In the genomic region with DNA sequence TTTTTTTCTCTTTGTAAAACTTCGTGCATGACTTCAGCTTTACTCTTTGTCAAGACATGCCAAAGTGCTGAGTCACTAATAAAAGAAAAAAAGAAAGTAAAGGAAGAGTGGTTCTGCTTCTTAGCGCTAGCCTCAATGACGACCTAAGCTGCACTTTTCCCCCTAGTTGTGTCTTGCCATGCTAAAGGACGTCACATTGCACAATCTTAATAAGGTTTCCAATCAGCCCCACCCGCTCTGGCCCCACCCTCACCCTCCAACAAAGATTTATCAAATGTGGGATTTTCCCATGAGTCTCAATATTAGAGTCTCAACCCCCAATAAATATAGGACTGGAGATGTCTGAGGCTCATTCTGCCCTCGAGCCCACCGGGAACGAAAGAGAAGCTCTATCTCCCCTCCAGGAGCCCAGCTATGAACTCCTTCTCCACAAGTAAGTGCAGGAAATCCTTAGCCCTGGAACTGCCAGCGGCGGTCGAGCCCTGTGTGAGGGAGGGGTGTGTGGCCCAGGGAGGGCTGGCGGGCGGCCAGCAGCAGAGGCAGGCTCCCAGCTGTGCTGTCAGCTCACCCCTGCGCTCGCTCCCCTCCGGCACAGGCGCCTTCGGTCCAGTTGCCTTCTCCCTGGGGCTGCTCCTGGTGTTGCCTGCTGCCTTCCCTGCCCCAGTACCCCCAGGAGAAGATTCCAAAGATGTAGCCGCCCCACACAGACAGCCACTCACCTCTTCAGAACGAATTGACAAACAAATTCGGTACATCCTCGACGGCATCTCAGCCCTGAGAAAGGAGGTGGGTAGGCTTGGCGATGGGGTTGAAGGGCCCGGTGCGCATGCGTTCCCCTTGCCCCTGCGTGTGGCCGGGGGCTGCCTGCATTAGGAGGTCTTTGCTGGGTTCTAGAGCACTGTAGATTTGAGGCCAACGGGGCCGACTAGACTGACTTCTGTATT, we compare ENCODE assay signal across 1 cellular context.
TF ChIP-seq lines count a peak whose summit lies in the region.

A gene (plus strand): TSS at position 352 of the 944 bp plus-strand sequence. CDS start 63 bp downstream, at position 415.

TF ChIP-seq in K562, 482 proteins besides CTCF, POLR2A, EP300 and RAD21 (continued from another document and continues in another):
- TF ChIP-seq, protein P1, sequence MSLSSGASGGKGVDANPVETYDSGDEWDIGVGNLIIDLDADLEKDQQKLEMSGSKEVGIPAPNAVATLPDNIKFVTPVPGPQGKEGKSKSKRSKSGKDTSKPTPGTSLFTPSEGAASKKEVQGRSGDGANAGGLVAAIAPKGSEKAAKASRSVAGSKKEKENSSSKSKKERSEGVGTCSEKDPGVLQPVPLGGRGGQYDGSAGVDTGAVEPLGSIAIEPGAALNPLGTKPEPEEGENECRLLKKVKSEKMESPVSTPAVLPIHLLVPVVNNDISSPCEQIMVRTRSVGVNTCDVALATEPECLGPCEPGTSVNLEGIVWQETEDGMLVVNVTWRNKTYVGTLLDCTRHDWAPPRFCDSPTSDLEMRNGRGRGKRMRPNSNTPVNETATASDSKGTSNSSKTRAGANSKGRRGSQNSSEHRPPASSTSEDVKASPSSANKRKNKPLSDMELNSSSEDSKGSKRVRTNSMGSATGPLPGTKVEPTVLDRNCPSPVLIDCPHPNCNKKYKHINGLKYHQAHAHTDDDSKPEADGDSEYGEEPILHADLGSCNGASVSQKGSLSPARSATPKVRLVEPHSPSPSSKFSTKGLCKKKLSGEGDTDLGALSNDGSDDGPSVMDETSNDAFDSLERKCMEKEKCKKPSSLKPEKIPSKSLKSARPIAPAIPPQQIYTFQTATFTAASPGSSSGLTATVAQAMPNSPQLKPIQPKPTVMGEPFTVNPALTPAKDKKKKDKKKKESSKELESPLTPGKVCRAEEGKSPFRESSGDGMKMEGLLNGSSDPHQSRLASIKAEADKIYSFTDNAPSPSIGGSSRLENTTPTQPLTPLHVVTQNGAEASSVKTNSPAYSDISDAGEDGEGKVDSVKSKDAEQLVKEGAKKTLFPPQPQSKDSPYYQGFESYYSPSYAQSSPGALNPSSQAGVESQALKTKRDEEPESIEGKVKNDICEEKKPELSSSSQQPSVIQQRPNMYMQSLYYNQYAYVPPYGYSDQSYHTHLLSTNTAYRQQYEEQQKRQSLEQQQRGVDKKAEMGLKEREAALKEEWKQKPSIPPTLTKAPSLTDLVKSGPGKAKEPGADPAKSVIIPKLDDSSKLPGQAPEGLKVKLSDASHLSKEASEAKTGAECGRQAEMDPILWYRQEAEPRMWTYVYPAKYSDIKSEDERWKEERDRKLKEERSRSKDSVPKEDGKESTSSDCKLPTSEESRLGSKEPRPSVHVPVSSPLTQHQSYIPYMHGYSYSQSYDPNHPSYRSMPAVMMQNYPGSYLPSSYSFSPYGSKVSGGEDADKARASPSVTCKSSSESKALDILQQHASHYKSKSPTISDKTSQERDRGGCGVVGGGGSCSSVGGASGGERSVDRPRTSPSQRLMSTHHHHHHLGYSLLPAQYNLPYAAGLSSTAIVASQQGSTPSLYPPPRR (CRISPR knock-in tag; IDR thresholded peaks at IDR 0.05; ENCODE audit: borderline replicate concordance), result no peak
- no peak; the same call in 1 of the 2 replicates for TF ChIP-seq DDX20 (tag; IDR thresholded peaks at IDR 0.05; ENCODE audit: low read depth)
- no peak for TF ChIP-seq KDM2B (CRISPR knock-in tag; IDR thresholded peaks at IDR 0.05)
- no peak; the same call in none of the 2 replicates for TF ChIP-seq NCOA6 (IDR thresholded peaks at IDR 0.05)
- peak; percentile 90 to 91 for TF ChIP-seq NRF1 (conservative IDR thresholded peaks at IDR 0.05 in 1 of 2, IDR thresholded peaks at IDR 0.05 in 1 of 2)
- 0 out of 2 replicates have a peak, but pooled peaks have one; percentile 37 for TF ChIP-seq SMAD4 (CRISPR knock-in tag; conservative IDR thresholded peaks at IDR 0.05)
- TF ChIP-seq SETDB1 (IDR thresholded peaks at IDR 0.05; ENCODE audit: low read length), result no peak
- TF ChIP-seq, protein P2, sequence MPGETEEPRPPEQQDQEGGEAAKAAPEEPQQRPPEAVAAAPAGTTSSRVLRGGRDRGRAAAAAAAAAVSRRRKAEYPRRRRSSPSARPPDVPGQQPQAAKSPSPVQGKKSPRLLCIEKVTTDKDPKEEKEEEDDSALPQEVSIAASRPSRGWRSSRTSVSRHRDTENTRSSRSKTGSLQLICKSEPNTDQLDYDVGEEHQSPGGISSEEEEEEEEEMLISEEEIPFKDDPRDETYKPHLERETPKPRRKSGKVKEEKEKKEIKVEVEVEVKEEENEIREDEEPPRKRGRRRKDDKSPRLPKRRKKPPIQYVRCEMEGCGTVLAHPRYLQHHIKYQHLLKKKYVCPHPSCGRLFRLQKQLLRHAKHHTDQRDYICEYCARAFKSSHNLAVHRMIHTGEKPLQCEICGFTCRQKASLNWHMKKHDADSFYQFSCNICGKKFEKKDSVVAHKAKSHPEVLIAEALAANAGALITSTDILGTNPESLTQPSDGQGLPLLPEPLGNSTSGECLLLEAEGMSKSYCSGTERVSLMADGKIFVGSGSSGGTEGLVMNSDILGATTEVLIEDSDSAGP (CRISPR knock-in tag; IDR thresholded peaks at IDR 0.05), result no peak
- TF ChIP-seq, protein P3, sequence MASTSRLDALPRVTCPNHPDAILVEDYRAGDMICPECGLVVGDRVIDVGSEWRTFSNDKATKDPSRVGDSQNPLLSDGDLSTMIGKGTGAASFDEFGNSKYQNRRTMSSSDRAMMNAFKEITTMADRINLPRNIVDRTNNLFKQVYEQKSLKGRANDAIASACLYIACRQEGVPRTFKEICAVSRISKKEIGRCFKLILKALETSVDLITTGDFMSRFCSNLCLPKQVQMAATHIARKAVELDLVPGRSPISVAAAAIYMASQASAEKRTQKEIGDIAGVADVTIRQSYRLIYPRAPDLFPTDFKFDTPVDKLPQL (IDR thresholded peaks at IDR 0.05; ENCODE audit: extremely low read depth, insufficient read length), result no peak
- TF ChIP-seq SOX6 (IDR thresholded peaks at IDR 0.05), result peak; percentile 34; the same call in 1 of the 2 replicates
- TF ChIP-seq MXI1 (IDR thresholded peaks at IDR 0.05; ENCODE audit: low read depth, low read length), result no peak
- TF ChIP-seq, protein P4, sequence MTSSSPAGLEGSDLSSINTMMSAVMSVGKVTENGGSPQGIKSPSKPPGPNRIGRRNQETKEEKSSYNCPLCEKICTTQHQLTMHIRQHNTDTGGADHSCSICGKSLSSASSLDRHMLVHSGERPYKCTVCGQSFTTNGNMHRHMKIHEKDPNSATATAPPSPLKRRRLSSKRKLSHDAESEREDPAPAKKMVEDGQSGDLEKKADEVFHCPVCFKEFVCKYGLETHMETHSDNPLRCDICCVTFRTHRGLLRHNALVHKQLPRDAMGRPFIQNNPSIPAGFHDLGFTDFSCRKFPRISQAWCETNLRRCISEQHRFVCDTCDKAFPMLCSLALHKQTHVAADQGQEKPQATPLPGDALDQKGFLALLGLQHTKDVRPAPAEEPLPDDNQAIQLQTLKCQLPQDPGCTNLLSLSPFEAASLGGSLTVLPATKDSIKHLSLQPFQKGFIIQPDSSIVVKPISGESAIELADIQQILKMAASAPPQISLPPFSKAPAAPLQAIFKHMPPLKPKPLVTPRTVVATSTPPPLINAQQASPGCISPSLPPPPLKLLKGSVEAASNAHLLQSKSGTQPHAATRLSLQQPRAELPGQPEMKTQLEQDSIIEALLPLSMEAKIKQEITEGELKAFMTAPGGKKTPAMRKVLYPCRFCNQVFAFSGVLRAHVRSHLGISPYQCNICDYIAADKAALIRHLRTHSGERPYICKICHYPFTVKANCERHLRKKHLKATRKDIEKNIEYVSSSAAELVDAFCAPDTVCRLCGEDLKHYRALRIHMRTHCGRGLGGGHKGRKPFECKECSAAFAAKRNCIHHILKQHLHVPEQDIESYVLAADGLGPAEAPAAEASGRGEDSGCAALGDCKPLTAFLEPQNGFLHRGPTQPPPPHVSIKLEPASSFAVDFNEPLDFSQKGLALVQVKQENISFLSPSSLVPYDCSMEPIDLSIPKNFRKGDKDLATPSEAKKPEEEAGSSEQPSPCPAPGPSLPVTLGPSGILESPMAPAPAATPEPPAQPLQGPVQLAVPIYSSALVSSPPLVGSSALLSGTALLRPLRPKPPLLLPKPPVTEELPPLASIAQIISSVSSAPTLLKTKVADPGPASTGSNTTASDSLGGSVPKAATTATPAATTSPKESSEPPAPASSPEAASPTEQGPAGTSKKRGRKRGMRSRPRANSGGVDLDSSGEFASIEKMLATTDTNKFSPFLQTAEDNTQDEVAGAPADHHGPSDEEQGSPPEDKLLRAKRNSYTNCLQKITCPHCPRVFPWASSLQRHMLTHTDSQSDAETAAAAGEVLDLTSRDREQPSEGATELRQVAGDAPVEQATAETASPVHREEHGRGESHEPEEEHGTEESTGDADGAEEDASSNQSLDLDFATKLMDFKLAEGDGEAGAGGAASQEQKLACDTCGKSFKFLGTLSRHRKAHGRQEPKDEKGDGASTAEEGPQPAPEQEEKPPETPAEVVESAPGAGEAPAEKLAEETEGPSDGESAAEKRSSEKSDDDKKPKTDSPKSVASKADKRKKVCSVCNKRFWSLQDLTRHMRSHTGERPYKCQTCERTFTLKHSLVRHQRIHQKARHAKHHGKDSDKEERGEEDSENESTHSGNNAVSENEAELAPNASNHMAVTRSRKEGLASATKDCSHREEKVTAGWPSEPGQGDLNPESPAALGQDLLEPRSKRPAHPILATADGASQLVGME (CRISPR knock-in tag; IDR thresholded peaks at IDR 0.05), result no peak
- TF ChIP-seq, protein P5, sequence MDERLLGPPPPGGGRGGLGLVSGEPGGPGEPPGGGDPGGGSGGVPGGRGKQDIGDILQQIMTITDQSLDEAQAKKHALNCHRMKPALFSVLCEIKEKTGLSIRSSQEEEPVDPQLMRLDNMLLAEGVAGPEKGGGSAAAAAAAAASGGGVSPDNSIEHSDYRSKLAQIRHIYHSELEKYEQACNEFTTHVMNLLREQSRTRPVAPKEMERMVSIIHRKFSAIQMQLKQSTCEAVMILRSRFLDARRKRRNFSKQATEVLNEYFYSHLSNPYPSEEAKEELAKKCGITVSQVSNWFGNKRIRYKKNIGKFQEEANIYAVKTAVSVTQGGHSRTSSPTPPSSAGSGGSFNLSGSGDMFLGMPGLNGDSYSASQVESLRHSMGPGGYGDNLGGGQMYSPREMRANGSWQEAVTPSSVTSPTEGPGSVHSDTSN (CRISPR knock-in tag; IDR thresholded peaks at IDR 0.05; ENCODE audit: low read depth), result no peak
- TF ChIP-seq, protein P5 (tag; conservative IDR thresholded peaks at IDR 0.05; ENCODE audit: low read depth), result no peak
- TF ChIP-seq ZNF583 (CRISPR knock-in tag; IDR thresholded peaks at IDR 0.05), result no peak
- TF ChIP-seq ZFX (CRISPR knock-in tag; IDR thresholded peaks at IDR 0.05), result no peak
- TF ChIP-seq XRCC3 (IDR thresholded peaks at IDR 0.05), result no peak
- no peak for TF ChIP-seq KDM4B (IDR thresholded peaks at IDR 0.05; ENCODE audit: borderline replicate concordance in 2 of 2, low read depth in 1 of 2)
- no peak for TF ChIP-seq JUNB (CRISPR knock-in tag; conservative IDR thresholded peaks at IDR 0.05)
- TF ChIP-seq ZNF717 (CRISPR knock-in tag; IDR thresholded peaks at IDR 0.05), result no peak
- TF ChIP-seq POLR2AphosphoS5 (IDR thresholded peaks at IDR 0.05; ENCODE audit: control insufficient read depth, insufficient read depth, low read depth, low read length), result no peak
- TF ChIP-seq CBX1 (IDR thresholded peaks at IDR 0.05; ENCODE audit: low read depth), result no peak
- TF ChIP-seq SREBF2 (CRISPR knock-in tag; IDR thresholded peaks at IDR 0.05), result no peak
- no peak for TF ChIP-seq ZNF134 (CRISPR knock-in tag; conservative IDR thresholded peaks at IDR 0.05)
- TF ChIP-seq HNRNPH1 (optimal IDR thresholded peaks at IDR 0.05; ENCODE audit: low read depth, low read length), result no peak
- TF ChIP-seq, protein P6, sequence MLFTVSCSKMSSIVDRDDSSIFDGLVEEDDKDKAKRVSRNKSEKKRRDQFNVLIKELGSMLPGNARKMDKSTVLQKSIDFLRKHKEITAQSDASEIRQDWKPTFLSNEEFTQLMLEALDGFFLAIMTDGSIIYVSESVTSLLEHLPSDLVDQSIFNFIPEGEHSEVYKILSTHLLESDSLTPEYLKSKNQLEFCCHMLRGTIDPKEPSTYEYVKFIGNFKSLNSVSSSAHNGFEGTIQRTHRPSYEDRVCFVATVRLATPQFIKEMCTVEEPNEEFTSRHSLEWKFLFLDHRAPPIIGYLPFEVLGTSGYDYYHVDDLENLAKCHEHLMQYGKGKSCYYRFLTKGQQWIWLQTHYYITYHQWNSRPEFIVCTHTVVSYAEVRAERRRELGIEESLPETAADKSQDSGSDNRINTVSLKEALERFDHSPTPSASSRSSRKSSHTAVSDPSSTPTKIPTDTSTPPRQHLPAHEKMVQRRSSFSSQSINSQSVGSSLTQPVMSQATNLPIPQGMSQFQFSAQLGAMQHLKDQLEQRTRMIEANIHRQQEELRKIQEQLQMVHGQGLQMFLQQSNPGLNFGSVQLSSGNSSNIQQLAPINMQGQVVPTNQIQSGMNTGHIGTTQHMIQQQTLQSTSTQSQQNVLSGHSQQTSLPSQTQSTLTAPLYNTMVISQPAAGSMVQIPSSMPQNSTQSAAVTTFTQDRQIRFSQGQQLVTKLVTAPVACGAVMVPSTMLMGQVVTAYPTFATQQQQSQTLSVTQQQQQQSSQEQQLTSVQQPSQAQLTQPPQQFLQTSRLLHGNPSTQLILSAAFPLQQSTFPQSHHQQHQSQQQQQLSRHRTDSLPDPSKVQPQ (CRISPR knock-in tag; IDR thresholded peaks at IDR 0.05; ENCODE audit: borderline replicate concordance), result no peak
- TF ChIP-seq, protein P7, sequence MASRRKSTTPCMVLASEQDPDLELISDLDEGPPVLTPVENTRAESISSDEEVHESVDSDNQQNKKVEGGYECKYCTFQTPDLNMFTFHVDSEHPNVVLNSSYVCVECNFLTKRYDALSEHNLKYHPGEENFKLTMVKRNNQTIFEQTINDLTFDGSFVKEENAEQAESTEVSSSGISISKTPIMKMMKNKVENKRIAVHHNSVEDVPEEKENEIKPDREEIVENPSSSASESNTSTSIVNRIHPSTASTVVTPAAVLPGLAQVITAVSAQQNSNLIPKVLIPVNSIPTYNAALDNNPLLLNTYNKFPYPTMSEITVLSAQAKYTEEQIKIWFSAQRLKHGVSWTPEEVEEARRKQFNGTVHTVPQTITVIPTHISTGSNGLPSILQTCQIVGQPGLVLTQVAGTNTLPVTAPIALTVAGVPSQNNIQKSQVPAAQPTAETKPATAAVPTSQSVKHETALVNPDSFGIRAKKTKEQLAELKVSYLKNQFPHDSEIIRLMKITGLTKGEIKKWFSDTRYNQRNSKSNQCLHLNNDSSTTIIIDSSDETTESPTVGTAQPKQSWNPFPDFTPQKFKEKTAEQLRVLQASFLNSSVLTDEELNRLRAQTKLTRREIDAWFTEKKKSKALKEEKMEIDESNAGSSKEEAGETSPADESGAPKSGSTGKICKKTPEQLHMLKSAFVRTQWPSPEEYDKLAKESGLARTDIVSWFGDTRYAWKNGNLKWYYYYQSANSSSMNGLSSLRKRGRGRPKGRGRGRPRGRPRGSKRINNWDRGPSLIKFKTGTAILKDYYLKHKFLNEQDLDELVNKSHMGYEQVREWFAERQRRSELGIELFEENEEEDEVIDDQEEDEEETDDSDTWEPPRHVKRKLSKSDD (conservative IDR thresholded peaks at IDR 0.05; ENCODE audit: low read length), result no peak
- TF ChIP-seq DPF2 (IDR thresholded peaks at IDR 0.05), result no peak; the same call in 1 of the 2 replicates
- TF ChIP-seq RHOXF2B (CRISPR knock-in tag; conservative IDR thresholded peaks at IDR 0.05), result no peak
